ENCODE assay signal across 20 cellular contexts in the genomic region with DNA sequence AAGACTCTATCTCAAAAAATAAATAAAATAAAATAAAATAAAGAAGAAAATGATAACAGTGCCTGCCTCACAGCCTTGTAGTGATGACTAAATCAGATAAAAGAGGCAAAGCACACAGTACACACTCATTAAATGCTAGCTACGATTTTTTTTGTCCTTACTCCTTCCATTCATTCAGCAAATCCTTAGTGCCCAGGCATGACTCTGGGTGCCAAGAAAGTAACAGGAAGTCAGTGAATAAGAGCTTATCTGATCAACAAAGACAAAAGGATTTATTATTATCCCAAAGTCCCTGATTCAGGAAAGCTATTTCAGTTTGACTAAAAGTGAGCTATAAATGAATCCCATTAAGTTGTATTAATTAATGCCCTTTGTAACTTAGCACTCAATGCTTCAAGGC.
DNase-seq lines count a peak whose midpoint lies in the region.
"Had no signal": no experiment of that assay in that cellular context is flagged by ENCODE, and none has a peak within 500 bp of the region (broad histone marks: within the 10 kb centered on the region; RNA-seq: fewer than 3 reads in every experiment).

No MANE protein-coding gene starts in this region.

- peaks cover 12% of the 10 kb centered on the region for H3K4me1 ChIP-seq in effector memory CD4-positive, alpha-beta T cell (ENCODE audit: control insufficient read depth, insufficient read depth, low read length, poor library complexity, severe bottlenecking)
- H3K4me1 ChIP-seq: suprapubic skin had no signal

- H3K27ac ChIP-seq in effector memory CD4-positive, alpha-beta T cell (ENCODE audit: insufficient read depth, low read length, poor library complexity, severe bottlenecking): peak overlapping the region; percentile 75
- H3K27ac ChIP-seq: epithelial cell of prostate, suprapubic skin had no signal

- peaks cover 77% of the 10 kb centered on the region for H3K4me1 Mint-ChIP-seq in activated naive CD8-positive, alpha-beta T cell (ENCODE audit: low read depth)
- peaks cover 65% of the 10 kb centered on the region for H3K4me1 Mint-ChIP-seq in activated naive CD8-positive, alpha-beta T cell treated with anti-CD3 and anti-CD28 coated beads for 36 hours

- no peaks in the 10 kb centered on the region for H3K36me3 ChIP-seq in MG63
- no peaks in the 10 kb centered on the region for H3K36me3 ChIP-seq in effector memory CD4-positive, alpha-beta T cell (ENCODE audit: control insufficient read depth, insufficient read depth, low read length)
- H3K36me3 ChIP-seq: spleen, suprapubic skin had no signal

- no peaks in the 10 kb centered on the region for H3K27me3 ChIP-seq in MG63
- no peaks in the 10 kb centered on the region for H3K27me3 ChIP-seq in effector memory CD4-positive, alpha-beta T cell (replicated peaks; ENCODE audit: control insufficient read depth, insufficient read depth, low read length, poor library complexity, severe bottlenecking)
- H3K27me3 ChIP-seq: suprapubic skin had no signal

- no peaks in the 10 kb centered on the region for H3K27me3 Mint-ChIP-seq in activated naive CD8-positive, alpha-beta T cell
- no peaks in the 10 kb centered on the region for H3K27me3 Mint-ChIP-seq in activated naive CD8-positive, alpha-beta T cell treated with anti-CD3 and anti-CD28 coated beads for 36 hours
- H3K27me3 Mint-ChIP-seq: activated naive CD8-positive, alpha-beta T cell treated with anti-CD3 and anti-CD28 coated beads, Interleukin-2, amount 10 ng/mL, durations not matched to agents 7 days and 5 days; dendritic cell treated with granulocyte-macrophage colony-stimulating factor and Interleukin-4, amounts not matched to agents 40 ng/mL and 50 ng/mL, for 4 days; IgD-negative memory B cell had no signal

- no peak for DNase-seq in activated naive CD8-positive, alpha-beta T cell treated with anti-CD3 and anti-CD28 coated beads for 36 hours
- DNase-seq in MG63 (peak; percentile 4), NCI-H146 treated with DMSO at 0.1 percent for 48 hours (lab: John Stamatoyannopoulos, UW; ENCODE audit: unreplicated experiment) (no peak), SKM-1 treated with dmso at 0.1 percent for 144 hours (lab: John Stamatoyannopoulos, UW; ENCODE audit: unreplicated experiment) (no peak), kidney tubule cell (ENCODE audit: low spot score) (no peak), medulla oblongata (ENCODE audit: extremely low spot score) (no peak)
- no peak for DNase-seq in effector memory CD4-positive, alpha-beta T cell
- DNase-seq: activated naive CD8-positive, alpha-beta T cell treated with anti-CD3 and anti-CD28 coated beads, Interleukin-2, amount 10 ng/mL, durations not matched to agents 7 days and 5 days; DMS79 treated with DMSO at 0.1 percent for 48 hours; kidney glomerular epithelial cell; midbrain; NCI-H2029; NCI-H446 treated with DMSO at 0.1 percent for 48 hours; RPMI8226; spleen had no signal

- peak overlapping the region; percentile 46 for H3K4me3 Mint-ChIP-seq in activated naive CD8-positive, alpha-beta T cell
- H3K4me3 Mint-ChIP-seq in activated naive CD8-positive, alpha-beta T cell treated with anti-CD3 and anti-CD28 coated beads for 36 hours: no peak overlapping the region
- H3K4me3 Mint-ChIP-seq: activated naive CD8-positive, alpha-beta T cell treated with anti-CD3 and anti-CD28 coated beads, Interleukin-2, amount 10 ng/mL, durations not matched to agents 7 days and 5 days; dendritic cell treated with granulocyte-macrophage colony-stimulating factor and Interleukin-4, amounts not matched to agents 40 ng/mL and 50 ng/mL, for 4 days; IgD-negative memory B cell had no signal

- H3K4me3 ChIP-seq in MG63: no peak overlapping the region
- no peak overlapping the region for H3K4me3 ChIP-seq in effector memory CD4-positive, alpha-beta T cell (ENCODE audit: insufficient read depth, low read depth, low read length, poor library complexity, severe bottlenecking)
- H3K4me3 ChIP-seq: suprapubic skin had no signal

- no peaks in the 10 kb centered on the region for H3K9me3 Mint-ChIP-seq in activated naive CD8-positive, alpha-beta T cell (ENCODE audit: low read depth)
- H3K9me3 Mint-ChIP-seq in activated naive CD8-positive, alpha-beta T cell treated with anti-CD3 and anti-CD28 coated beads for 36 hours: no peaks in the 10 kb centered on the region
- H3K9me3 Mint-ChIP-seq: activated naive CD8-positive, alpha-beta T cell treated with anti-CD3 and anti-CD28 coated beads, Interleukin-2, amount 10 ng/mL, durations not matched to agents 7 days and 5 days; dendritic cell treated with granulocyte-macrophage colony-stimulating factor and Interleukin-4, amounts not matched to agents 40 ng/mL and 50 ng/mL, for 4 days; IgD-negative memory B cell had no signal

- no peaks in the 10 kb centered on the region for H3K36me3 Mint-ChIP-seq in activated naive CD8-positive, alpha-beta T cell
- peaks cover 36% of the 10 kb centered on the region for H3K36me3 Mint-ChIP-seq in activated naive CD8-positive, alpha-beta T cell treated with anti-CD3 and anti-CD28 coated beads for 36 hours
- H3K36me3 Mint-ChIP-seq: IgD-negative memory B cell had no signal

- no peaks in the 10 kb centered on the region for H3K9me3 ChIP-seq in MG63
- no peaks in the 10 kb centered on the region for H3K9me3 ChIP-seq in effector memory CD4-positive, alpha-beta T cell (ENCODE audit: control insufficient read depth, low read length)
- H3K9me3 ChIP-seq: spleen, suprapubic skin had no signal

- H3K27ac Mint-ChIP-seq in activated naive CD8-positive, alpha-beta T cell: peak overlapping the region; percentile 97
- H3K27ac Mint-ChIP-seq in activated naive CD8-positive, alpha-beta T cell treated with anti-CD3 and anti-CD28 coated beads for 36 hours: no peak overlapping the region
- H3K27ac Mint-ChIP-seq: activated naive CD8-positive, alpha-beta T cell treated with anti-CD3 and anti-CD28 coated beads, Interleukin-2, amount 10 ng/mL, durations not matched to agents 7 days and 5 days had no signal
